In genomic region chr3:73625124-73625665, GRCh38 we compare ENCODE assay signal across 8 cellular contexts. TPM values are rescaled to one million over a fixed set of nuclear protein-coding genes. Genes with fewer than 3 reads are reported as not detected.
DNase-seq lines count a peak whose midpoint lies in the region; ATAC-seq, FAIRE-seq and TF ChIP-seq lines count a peak whose summit lies in the region.

No MANE protein-coding gene starts in this region.

- peak; percentile 4 for DNase-seq in DMS53 treated with DMSO at 0.1 percent for 48 hours (lab: John Stamatoyannopoulos, UW; ENCODE audit: unreplicated experiment)
- DNase-seq in RWPE2 (ENCODE audit: low spot score), result no peak
- peak; percentile 54 for DNase-seq in Right ventricle myocardium superior
- DNase-seq in pancreas, result peak in 4 of 6 donors; percentile 25 to 58 (median 38)
- DNase-seq in stimulated activated CD4-positive, alpha-beta T cell treated with anti-CD3 and anti-CD28 coated beads, Interleukin-1b, Interleukin-23, amount 100 ng/mL, for 48 hours, result no peak
- no peak for DNase-seq in occipital lobe (lab: John Stamatoyannopoulos, UW)
- no peak for DNase-seq in T-helper 1 cell

- H3K4me1 ChIP-seq in RWPE2 (ENCODE audit: insufficient read depth, poor library complexity, severe bottlenecking) (no peaks in the 10 kb centered on the region), pancreas (peaks cover 6 to 13% (median 10%) of the 10 kb centered on the region in 3 donors)

- H3K9me3 ChIP-seq in RWPE2 (ENCODE audit: severe bottlenecking), result no peaks in the 10 kb centered on the region
- no peaks in the 10 kb centered on the region for H3K9me3 ChIP-seq in pancreas

- FAIRE-seq in pancreas (lab: Jason Lieb, UNC), result no peak

- H3K36me3 ChIP-seq in RWPE2 (ENCODE audit: low read depth) (no peaks in the 10 kb centered on the region), pancreas (no peaks in the 10 kb centered on the region)

- peaks cover 49% of the 10 kb centered on the region for H3K27me3 ChIP-seq in RWPE2 (ENCODE audit: insufficient read depth, poor library complexity, severe bottlenecking)
- H3K27me3 ChIP-seq in pancreas, result no peaks in the 10 kb centered on the region

- intact Hi-C loops in Right ventricle myocardium superior (cut with DNase I) (loop anchor here (10.0 kb wide), 1 partner anchor 220 kb away; no protein-coding TSS in a partner anchor), pancreas (cut with DNase I) (no loop called here)

- WGBS in pancreas, 2 donors, result 2 to 3% methylated on average over 21 of the region's 21 CpGs

- H3K4me3 ChIP-seq in RWPE2 (ENCODE audit: severe bottlenecking) (peak overlapping the region; percentile 21), pancreas (peak overlapping the region; percentile 35 to 59 (median 42))

- no peak overlapping the region for H3K27ac ChIP-seq in RWPE2 (ENCODE audit: poor library complexity, severe bottlenecking)
- peak overlapping the region in 2 of 4 donors; percentile 82 to 83 for H3K27ac ChIP-seq in pancreas

- ATAC-seq in RWPE2 (ENCODE audit: low read depth) (peak; percentile 24; the same call in 1 of the 3 replicates), Right ventricle myocardium superior (ENCODE audit: poor library complexity) (peak; percentile 38), pancreas (peak; percentile 39 to 64 (median 57)), HG03159 (IDR thresholded peaks at IDR 0.05; ENCODE audit: unreplicated experiment) (no peak)

- TF ChIP-seq CTCF in RWPE2 (IDR thresholded peaks at IDR 0.05; ENCODE audit: poor library complexity, severe bottlenecking) (no peak), pancreas (IDR thresholded peaks at IDR 0.05) (no peak)

RNA-seq across cellular contexts. Expression of gene PDZRN3, which starts 0.5 kb away (rescaled TPM):
- total RNA-seq in Right ventricle myocardium superior (130 TPM), pancreas (10 to 100 TPM in 1 of 6 donors, 1 to 10 TPM in 5; 4.5 to 10.9 (median 7.4) TPM), occipital lobe (59.3 TPM)
- polyA plus RNA-seq in pancreas, result 1 to 10 TPM; 5.0 to 8.6 TPM

Comparison
In these comparisons a context has a peak if more than half of its experiments do, and no peak if none do; other contexts are left out.
1. DNase-seq: peak in DMS53 treated with DMSO at 0.1 percent for 48 hours (single experiment), Right ventricle myocardium superior (single experiment) and pancreas (4 of 6); none in RWPE2 (single experiment), stimulated activated CD4-positive, alpha-beta T cell treated with anti-CD3 and anti-CD28 coated beads, Interleukin-1b, Interleukin-23, amount 100 ng/mL, for 48 hours (single experiment), occipital lobe (single experiment) and T-helper 1 cell (0 of 5).